In genomic region chr6:131627724-131628682, GRCh38 we compare ENCODE assay signal across 1 cellular context.
TF ChIP-seq lines count a peak whose summit lies in the region.

Gene MED23, minus strand, starts transcription at chr6:131628242. Its CDS starts 193 bp downstream, at chr6:131628049.

TF ChIP-seq in SK-N-SH, 30 proteins besides CTCF, POLR2A, EP300 and RAD21 (continued from another document):
- TF ChIP-seq PBX3 (IDR thresholded peaks at IDR 0.05): peak; percentile 45
- peak; percentile 78 for TF ChIP-seq USF1 (IDR thresholded peaks at IDR 0.05; ENCODE audit: borderline replicate concordance, low read depth)
- TF ChIP-seq POLR2AphosphoS5 (IDR thresholded peaks at IDR 0.05; ENCODE audit: low read depth, low read length): peak; percentile 88
- peak; percentile 37 for TF ChIP-seq JUND (IDR thresholded peaks at IDR 0.05)
- peak; percentile 71; the same call in 1 of the 2 replicates for TF ChIP-seq YY1 (IDR thresholded peaks at IDR 0.05; ENCODE audit: low read depth)
- peak; percentile 87 for TF ChIP-seq ELF1 (IDR thresholded peaks at IDR 0.05)
- TF ChIP-seq FOXM1 (IDR thresholded peaks at IDR 0.05; ENCODE audit: low read depth): no peak
- TF ChIP-seq SIN3A (IDR thresholded peaks at IDR 0.05; ENCODE audit: borderline replicate concordance, low read depth, low read length): peak; percentile 82; the same call in 1 of the 2 replicates
- TF ChIP-seq GATA2 (CRISPR knock-in tag; IDR thresholded peaks at IDR 0.05): no peak
- 0 out of 2 replicates have a peak, but pooled peaks have one; percentile 30 for TF ChIP-seq IRF3 (IDR thresholded peaks at IDR 0.05; ENCODE audit: low read depth, low read length)
- TF ChIP-seq TEAD4 (IDR thresholded peaks at IDR 0.05; ENCODE audit: borderline replicate concordance, insufficient read depth): no peak
- peak; percentile 14; the same call in 1 of the 2 replicates for TF ChIP-seq NFIC (IDR thresholded peaks at IDR 0.05; ENCODE audit: borderline replicate concordance)
- TF ChIP-seq GABPA (IDR thresholded peaks at IDR 0.05; ENCODE audit: low read depth): peak; percentile 99
- TF ChIP-seq TCF12 (IDR thresholded peaks at IDR 0.05): peak; percentile 39; the same call in 1 of the 2 replicates
- no peak for TF ChIP-seq RXRA (IDR thresholded peaks at IDR 0.05; ENCODE audit: borderline replicate concordance, low read depth)
